21 cellular contexts compared by ENCODE assay signal in the genomic region with DNA sequence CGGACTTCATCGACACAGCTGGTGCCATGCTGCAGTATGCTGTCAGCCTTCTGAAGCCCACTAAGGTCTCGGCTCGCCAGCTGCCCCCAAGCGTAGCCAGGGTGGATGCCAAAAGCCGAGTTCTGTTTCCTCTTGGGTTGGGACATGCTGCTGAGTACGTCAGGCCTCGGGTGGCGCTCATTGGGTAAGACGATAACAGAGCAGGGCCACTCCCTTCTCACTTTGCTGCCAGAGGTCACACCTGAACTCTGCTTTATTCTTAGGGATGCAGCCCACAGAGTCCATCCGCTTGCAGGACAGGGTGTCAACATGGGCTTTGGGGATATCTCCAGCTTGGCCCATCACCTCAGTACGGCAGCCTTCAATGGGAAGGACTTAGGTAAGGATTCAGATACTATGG. TPM values are rescaled to one million over a fixed set of nuclear protein-coding genes. Genes with fewer than 3 reads are reported as not detected.
A peak's percentile ranks its signal among the peaks of the same experiment; 100 is the strongest.
DNase-seq lines count a peak whose midpoint lies in the region; ATAC-seq, FAIRE-seq and TF ChIP-seq lines count a peak whose summit lies in the region.
"Had no signal": no experiment of that assay in that cellular context is flagged by ENCODE, and none has a peak within 500 bp of the region (broad histone marks: within the 10 kb centered on the region; RNA-seq: fewer than 3 reads in every experiment).

No MANE protein-coding gene starts in this region.

- H3K18ac ChIP-seq in neuronal stem cell (ENCODE audit: low read length), result no peak overlapping the region

- H3K27ac ChIP-seq in neuronal stem cell (replicated peaks; ENCODE audit: low read length) (no peak overlapping the region), esophagus squamous epithelium (no peak overlapping the region)
- H3K27ac ChIP-seq: HL-60 had no signal

- H4K8ac ChIP-seq in neuronal stem cell (ENCODE audit: low read depth, low read length), result no peak overlapping the region

- H3K9ac ChIP-seq in neuronal stem cell (ENCODE audit: low read depth, low read length, poor library complexity), result no peak overlapping the region

- ATAC-seq in left lobe of liver, result peak; percentile 34
- ATAC-seq: GM23338 had no signal

- H2BK120ac ChIP-seq in neuronal stem cell (ENCODE audit: low read depth, low read length), result no peak overlapping the region

- H4K91ac ChIP-seq in neuronal stem cell (ENCODE audit: low read depth, low read length, poor library complexity), result no peak overlapping the region

- H3K9me3 ChIP-seq in neuronal stem cell (replicated peaks in 1 of 2; ENCODE audit: control insufficient read depth in 2 of 2, insufficient read depth in 1 of 2, low read depth in 1 of 2, low read length in 2 of 2) (no peaks in the 10 kb centered on the region), esophagus squamous epithelium (no peaks in the 10 kb centered on the region)
- H3K9me3 ChIP-seq: BE2C, Caco-2 had no signal

- no peak overlapping the region for H2AFZ ChIP-seq in neuronal stem cell (ENCODE audit: low read length)
- H2AFZ ChIP-seq: GM23338 had no signal

- DNase-seq in bronchial epithelial cell (ENCODE audit: low read depth) (no peak), left lobe of liver (ENCODE audit: low spot score) (no peak), neuronal stem cell (ENCODE audit: low spot score) (no peak), esophagus squamous epithelium (lab: John Stamatoyannopoulos, UW) (no peak), NCI-H446 (lab: John Stamatoyannopoulos, UW) (no peak), SKM-1 treated with dmso at 0.1 percent for 144 hours (lab: John Stamatoyannopoulos, UW; ENCODE audit: unreplicated experiment) (no peak), mucosa of gallbladder (ENCODE audit: low spot score) (no peak)
- DNase-seq: ACHN; BE2C; C1 segment of cervical spinal cord; Caco-2; CD4-positive, CD25-positive, alpha-beta regulatory T cell; HCEC 1CT had no signal

- H3K4ac ChIP-seq in neuronal stem cell (ENCODE audit: low read length), result no peak overlapping the region

- H3K4me2 ChIP-seq in neuronal stem cell (ENCODE audit: insufficient read depth, low read length, poor library complexity, severe bottlenecking), result no peak overlapping the region
- H3K4me2 ChIP-seq: GM23338 had no signal

- H3K79me1 ChIP-seq in neuronal stem cell (ENCODE audit: low read depth, low read length), result no peaks in the 10 kb centered on the region

- H2BK12ac ChIP-seq in neuronal stem cell (ENCODE audit: low read length), result no peak overlapping the region

- no peak overlapping the region for H3K23ac ChIP-seq in neuronal stem cell (ENCODE audit: low read depth, low read length, poor library complexity)

- peak overlapping the region; percentile 23 for H2BK15ac ChIP-seq in neuronal stem cell (ENCODE audit: low read length)

- H3K4me3 ChIP-seq in bronchial epithelial cell (ENCODE audit: low read depth, low read length) (no peak overlapping the region), neuronal stem cell (ENCODE audit: low read length in 2 of 2) (peak overlapping the region in 1 of 2 donors; percentile 24), esophagus squamous epithelium (no peak overlapping the region)
- H3K4me3 ChIP-seq: GM23338 had no signal

- no peak for TF ChIP-seq POLR2A in esophagus squamous epithelium (IDR thresholded peaks at IDR 0.05)

- H3K36me3 ChIP-seq in bronchial epithelial cell (ENCODE audit: control insufficient read depth, insufficient read depth, low read length), result peaks cover 11% of the 10 kb centered on the region
- H3K36me3 ChIP-seq in neuronal stem cell (replicated peaks in 1 of 2; ENCODE audit: control insufficient read depth in 2 of 2, insufficient read depth in 2 of 2, low read length in 2 of 2), result peaks cover 25 to 90% of the 10 kb centered on the region in 2 donors
- peaks cover 7 to 99% (median 48%) of the 10 kb centered on the region in 3 donors for H3K36me3 ChIP-seq in esophagus squamous epithelium

- no peak overlapping the region for H2BK5ac ChIP-seq in neuronal stem cell (ENCODE audit: low read length)

- TF ChIP-seq CTCF in bronchial epithelial cell (IDR thresholded peaks at IDR 0.05; ENCODE audit: insufficient read depth, low read length, severe bottlenecking), result no peak
- no peak for TF ChIP-seq CTCF in esophagus squamous epithelium (IDR thresholded peaks at IDR 0.05)

- FAIRE-seq in bronchial epithelial cell (lab: Jason Lieb, UNC), result peak; percentile 60
- FAIRE-seq: A204.1, D721Med, G401.6, GM12892, GM18507, H54 had no signal

- no peaks in the 10 kb centered on the region for H3K4me1 ChIP-seq in neuronal stem cell (ENCODE audit: control insufficient read depth in 2 of 2, insufficient read depth in 1 of 2, low read depth in 1 of 2, low read length in 2 of 2)
- no peaks in the 10 kb centered on the region for H3K4me1 ChIP-seq in esophagus squamous epithelium
- H3K4me1 ChIP-seq: BE2C, Caco-2 had no signal

- H3K27me3 ChIP-seq in bronchial epithelial cell (ENCODE audit: control insufficient read depth, insufficient read depth, low read length) (no peaks in the 10 kb centered on the region), neuronal stem cell (ENCODE audit: control insufficient read depth in 3 of 3, insufficient read depth in 3 of 3, low read depth in 1 of 3, low read length in 3 of 3) (no peaks in the 10 kb centered on the region), esophagus squamous epithelium (no peaks in the 10 kb centered on the region)
- H3K27me3 ChIP-seq: BE2C had no signal

- intact Hi-C loops in esophagus squamous epithelium (cut with DNase I), result no loop called here

- H2AK5ac ChIP-seq in neuronal stem cell (ENCODE audit: low read depth, low read length), result no peak overlapping the region

- H3K14ac ChIP-seq in neuronal stem cell (ENCODE audit: low read length), result no peak overlapping the region

- no CpG with 5 or more reads among the region's 12 CpGs for WGBS in neuronal stem cell (ENCODE audit: extremely low coverage in 2 of 2, insufficient read length in 2 of 2, insufficient replicate concordance in 1 of 2), 2 donors
- 89 to 98% methylated on average over 5 to 7 of the region's 12 CpGs for WGBS in esophagus squamous epithelium, 2 donors

RNA-seq across cellular contexts. Expression of gene COQ6, which starts 11.1 kb away (rescaled TPM):
- 13.4 and 18.8 TPM in 2 replicates for total RNA-seq in bronchial epithelial cell
- 20.8 TPM for total RNA-seq in left lobe of liver
- 7.6 TPM for polyA plus RNA-seq in neuronal stem cell (2013, experiment 1 of 2)
- 7.9 TPM for polyA plus RNA-seq in neuronal stem cell (2013, experiment 2 of 2)
- total RNA-seq in esophagus squamous epithelium, result 10 to 100 TPM; 18.6 to 27.3 (median 23.6) TPM
- total RNA-seq in mucosa of gallbladder, result 25.3 TPM

RNA-seq across cellular contexts. Expression of gene FAM161B, which starts 11.3 kb away (rescaled TPM):
- total RNA-seq in bronchial epithelial cell, result 1.5 and 1.6 TPM in 2 replicates
- 1.3 TPM for total RNA-seq in left lobe of liver
- polyA plus RNA-seq in neuronal stem cell (2013, experiment 1 of 2), result 1.1 TPM
- 1.1 TPM for polyA plus RNA-seq in neuronal stem cell (2013, experiment 2 of 2)
- 1 to 10 TPM; 1.2 to 3.1 (median 2.2) TPM for total RNA-seq in esophagus squamous epithelium
- 7.0 TPM for total RNA-seq in mucosa of gallbladder

RNA-seq across cellular contexts. Expression of gene ENTPD5, which starts 57.9 kb away (rescaled TPM):
- total RNA-seq in bronchial epithelial cell (13.7 TPM in 2 replicates), left lobe of liver (173 TPM), esophagus squamous epithelium (10 to 100 TPM in 3 of 4 donors, 1 to 10 TPM in 1; 9.3 to 16.9 (median 13.0) TPM), mucosa of gallbladder (43.1 TPM)
- polyA plus RNA-seq in neuronal stem cell (2013, experiment 1 of 2), result 8.4 TPM
- 8.0 TPM for polyA plus RNA-seq in neuronal stem cell (2013, experiment 2 of 2)

RNA-seq across cellular contexts. Expression of gene BBOF1, which starts 58.0 kb away (rescaled TPM):
- total RNA-seq in bronchial epithelial cell (1.3 and 1.9 TPM in 2 replicates), left lobe of liver (0.98 TPM), esophagus squamous epithelium (1 to 10 TPM; 2.0 to 6.9 (median 4.6) TPM), mucosa of gallbladder (3.7 TPM)
- polyA plus RNA-seq in neuronal stem cell (2013, experiment 1 of 2), result 2.2 TPM
- polyA plus RNA-seq in neuronal stem cell (2013, experiment 2 of 2), result 2.8 TPM
